In the genomic region with DNA sequence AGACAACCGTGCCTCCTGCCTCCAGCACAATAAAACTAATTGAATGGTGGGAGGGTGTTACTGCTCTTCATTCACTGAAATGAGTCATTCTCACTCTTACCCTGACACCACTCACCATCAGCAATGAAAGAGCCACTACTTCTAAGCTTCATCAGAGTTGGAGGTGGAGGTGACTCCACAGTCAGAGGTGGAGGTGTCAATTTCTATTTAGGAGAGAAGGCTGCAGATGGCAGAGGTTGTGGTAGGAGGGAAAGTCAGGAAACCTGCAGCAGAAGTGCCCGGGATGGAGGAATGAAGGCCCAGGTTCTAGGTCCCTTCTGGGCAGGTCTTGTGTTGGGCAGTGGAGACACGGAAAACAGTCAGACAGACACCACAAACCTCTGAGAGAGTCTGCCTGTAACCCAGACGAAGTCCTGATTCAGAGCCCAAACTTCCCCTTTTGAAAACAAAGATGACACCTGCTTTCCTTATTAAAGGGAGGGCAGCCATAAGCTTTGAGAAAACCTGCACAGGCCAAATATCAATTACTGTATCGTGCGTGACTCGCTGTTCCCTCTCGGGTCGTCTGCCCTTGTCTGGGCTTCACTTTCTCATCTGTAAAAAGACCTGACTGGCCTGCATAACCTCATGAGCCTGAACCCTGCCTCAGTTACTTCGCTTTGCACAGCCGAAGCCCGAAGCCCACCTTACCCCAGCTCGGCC, we compare ENCODE assay signal across 8 cellular contexts. TPM values are rescaled to one million over a fixed set of nuclear protein-coding genes. Genes with fewer than 3 reads are reported as not detected.
A peak's percentile ranks its signal among the peaks of the same experiment; 100 is the strongest.
DNase-seq lines count a peak whose midpoint lies in the region; ATAC-seq and TF ChIP-seq lines count a peak whose summit lies in the region.

No MANE protein-coding gene starts in this region.

- peaks cover 52% of the 10 kb centered on the region for H3K4me1 Mint-ChIP-seq in activated CD4-positive, alpha-beta memory T cell treated with anti-CD3 and anti-CD28 coated beads, Interleukin-2, amount 10 ng/mL, durations not matched to agents 7 days and 5 days

- WGBS in gastroesophageal sphincter (ENCODE audit: low coverage in 1 of 2), 2 donors: 6 to 25% methylated on average over 4 to 10 of the region's 13 CpGs

- peak overlapping the region; percentile 70 for H3K27ac ChIP-seq in BLaER1
- no peak overlapping the region for H3K27ac ChIP-seq in HUES6 (ENCODE audit: low read depth, low read length)
- peak overlapping the region; percentile 22 to 90 (median 88) for H3K27ac ChIP-seq in gastroesophageal sphincter

- H3K4me1 ChIP-seq in BLaER1: peaks cover 61% of the 10 kb centered on the region
- H3K4me1 ChIP-seq in HUES6 (ENCODE audit: control insufficient read depth, insufficient read depth, low read length): peaks cover 17% of the 10 kb centered on the region
- peaks cover 5 to 56% (median 16%) of the 10 kb centered on the region in 3 donors for H3K4me1 ChIP-seq in gastroesophageal sphincter

- no peak for TF ChIP-seq CTCF in gastroesophageal sphincter (IDR thresholded peaks at IDR 0.05)

- H3K4me2 ChIP-seq in BLaER1: peak overlapping the region; percentile 92

- H3K36me3 ChIP-seq in BLaER1 (peaks cover 7% of the 10 kb centered on the region; the same call in 1 of the 2 replicates), HUES6 (ENCODE audit: control insufficient read depth, insufficient read depth, low read length) (no peaks in the 10 kb centered on the region), gastroesophageal sphincter (no peaks in the 10 kb centered on the region)

- H3K9me3 ChIP-seq in BLaER1 (no peaks in the 10 kb centered on the region), HUES6 (ENCODE audit: control insufficient read depth, insufficient read depth, low read depth, low read length) (no peaks in the 10 kb centered on the region), gastroesophageal sphincter (no peaks in the 10 kb centered on the region)

- peak overlapping the region; percentile 86 for H3K4me3 ChIP-seq in BLaER1
- peak overlapping the region; percentile 92 for H3K4me3 ChIP-seq in HUES6 (ENCODE audit: low read depth, low read length)
- peak overlapping the region; percentile 75 to 92 for H3K4me3 ChIP-seq in gastroesophageal sphincter
- H3K4me3 ChIP-seq in skeletal muscle cell (ENCODE audit: low read depth, low read length): peak overlapping the region; percentile 74

- H3K9me3 Mint-ChIP-seq in activated CD4-positive, alpha-beta memory T cell treated with anti-CD3 and anti-CD28 coated beads, Interleukin-2, amount 10 ng/mL, durations not matched to agents 7 days and 5 days: no peaks in the 10 kb centered on the region

- CTCF ChIA-PET in activated CD4-positive, alpha-beta memory T cell treated with anti-CD3 and anti-CD28 coated beads, Interleukin-2, amount 10 ng/mL, durations not matched to agents 7 days and 5 days (lab: Charles Lee): interaction anchor here (1.0 to 1.1 kb wide), 2 partner anchors 13 to 120 kb away, joined by 3 to 4 read pairs; no protein-coding TSS in a partner anchor

- H3K9ac ChIP-seq in BLaER1: peak overlapping the region; percentile 82
- peak overlapping the region; percentile 81 for H3K9ac ChIP-seq in HUES6 (ENCODE audit: low read length)

- ATAC-seq in gastroesophageal sphincter (no peak), GM21619 (IDR thresholded peaks at IDR 0.05; ENCODE audit: unreplicated experiment) (no peak)

- no peaks in the 10 kb centered on the region for H3K27me3 Mint-ChIP-seq in activated CD4-positive, alpha-beta memory T cell treated with anti-CD3 and anti-CD28 coated beads, Interleukin-2, amount 10 ng/mL, durations not matched to agents 7 days and 5 days

- H3K27ac Mint-ChIP-seq in activated CD4-positive, alpha-beta memory T cell treated with anti-CD3 and anti-CD28 coated beads, Interleukin-2, amount 10 ng/mL, durations not matched to agents 7 days and 5 days: peak overlapping the region; percentile 85

- no peak for DNase-seq in activated CD4-positive, alpha-beta memory T cell treated with anti-CD3 and anti-CD28 coated beads, Interleukin-2, amount 10 ng/mL, durations not matched to agents 7 days and 5 days
- DNase-seq in skeletal muscle cell (ENCODE audit: low read depth): no peak
- DNase-seq in middle frontal gyrus (ENCODE audit: extremely low spot score, low spot score): no peak
- DNase-seq in UCSD-AML1 (lab: John Stamatoyannopoulos, UW; ENCODE audit: unreplicated experiment): no peak

- TF ChIP-seq EP300 in gastroesophageal sphincter (IDR thresholded peaks at IDR 0.05): no peak

- no peak for TF ChIP-seq POLR2A in gastroesophageal sphincter (IDR thresholded peaks at IDR 0.05)

- H3K4me3 Mint-ChIP-seq in activated CD4-positive, alpha-beta memory T cell treated with anti-CD3 and anti-CD28 coated beads, Interleukin-2, amount 10 ng/mL, durations not matched to agents 7 days and 5 days: peak overlapping the region; percentile 95

- peaks cover 77% of the 10 kb centered on the region for H4K20me1 ChIP-seq in BLaER1

- no peaks in the 10 kb centered on the region for H3K27me3 ChIP-seq in BLaER1
- H3K27me3 ChIP-seq in HUES6 (ENCODE audit: control insufficient read depth, insufficient read depth, low read length): no peaks in the 10 kb centered on the region
- no peaks in the 10 kb centered on the region for H3K27me3 ChIP-seq in gastroesophageal sphincter

- peaks cover 12% of the 10 kb centered on the region for H3K36me3 Mint-ChIP-seq in activated CD4-positive, alpha-beta memory T cell treated with anti-CD3 and anti-CD28 coated beads, Interleukin-2, amount 10 ng/mL, durations not matched to agents 7 days and 5 days (ENCODE audit: low read depth)

- POLR2A ChIA-PET in activated CD4-positive, alpha-beta memory T cell treated with anti-CD3 and anti-CD28 coated beads, Interleukin-2, amount 10 ng/mL, durations not matched to agents 7 days and 5 days (lab: Charles Lee): interaction anchor here (0.8 to 1.7 kb wide), 6 partner anchors 8 to 287 kb away, joined by 3 to 7 read pairs (median 3); a partner anchor contains a TSS

RNA-seq across cellular contexts. Expression of a gene that starts 0.7 kb away (rescaled TPM):
- total RNA-seq in activated CD4-positive, alpha-beta memory T cell treated with anti-CD3 and anti-CD28 coated beads, Interleukin-2, amount 10 ng/mL, durations not matched to agents 7 days and 5 days: 10 to 100 TPM; 22.1 to 22.3 TPM
- 10 to 100 TPM in 3 of 4 donors, 1 to 10 TPM in 1; 8.3 to 19.9 (median 12.3) TPM for total RNA-seq in gastroesophageal sphincter

RNA-seq across cellular contexts. Expression of a gene that starts 0.9 kb away (rescaled TPM):
- 10 to 100 TPM in 1 of 2 experiments, 1 to 10 TPM in 1; 9.3 to 10.2 TPM for total RNA-seq in activated CD4-positive, alpha-beta memory T cell treated with anti-CD3 and anti-CD28 coated beads, Interleukin-2, amount 10 ng/mL, durations not matched to agents 7 days and 5 days
- total RNA-seq in gastroesophageal sphincter: 10 to 100 TPM; 22.8 to 44.8 (median 33.9) TPM

RNA-seq across cellular contexts. Expression of a gene that starts 49.4 kb away (rescaled TPM):
- total RNA-seq in activated CD4-positive, alpha-beta memory T cell treated with anti-CD3 and anti-CD28 coated beads, Interleukin-2, amount 10 ng/mL, durations not matched to agents 7 days and 5 days: 10 to 100 TPM; 46.3 to 46.5 TPM
- 10 to 100 TPM; 27.4 to 43.7 (median 33.9) TPM for total RNA-seq in gastroesophageal sphincter
